Comparison of ENCODE assay signal across 2 cellular contexts in the genomic region with DNA sequence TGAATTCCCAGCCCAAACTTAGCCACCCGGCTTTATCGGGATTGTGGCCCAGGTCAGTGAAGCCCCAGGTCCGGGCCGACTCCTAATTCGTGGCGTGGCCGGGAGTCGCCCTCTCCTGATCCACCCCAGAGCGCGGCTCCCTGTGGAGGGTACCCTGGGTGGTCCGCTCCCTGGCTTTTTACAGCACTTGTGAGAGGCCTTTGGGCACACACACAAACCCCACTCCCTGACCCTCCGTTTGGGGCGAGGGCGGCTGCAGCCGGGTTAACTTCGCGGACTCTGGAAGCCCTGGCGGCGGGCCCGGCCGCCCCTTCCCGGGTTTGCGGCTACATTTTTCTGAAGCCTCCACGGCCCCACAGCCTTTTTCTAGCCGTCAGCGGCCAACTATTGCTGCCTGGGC.
TF ChIP-seq lines count a peak whose summit lies in the region.

No MANE protein-coding gene starts in this region.

TF ChIP-seq in liver, 16 proteins besides CTCF, POLR2A, EP300 and RAD21:
- TF ChIP-seq FOXA1 (IDR thresholded peaks at IDR 0.05) = no peak
- TF ChIP-seq GABPA (IDR thresholded peaks at IDR 0.05 in 1 of 2, conservative IDR thresholded peaks at IDR 0.05 in 1 of 2) = no peak
- TF ChIP-seq RXRA (IDR thresholded peaks at IDR 0.05) = no peak
- no peak for TF ChIP-seq NR2F2 (IDR thresholded peaks at IDR 0.05)
- no peak for TF ChIP-seq SP1 (IDR thresholded peaks at IDR 0.05)
- TF ChIP-seq HNF4A (conservative IDR thresholded peaks at IDR 0.05) = no peak
- no peak for TF ChIP-seq FOXA2 (IDR thresholded peaks at IDR 0.05)
- TF ChIP-seq, protein P1, sequence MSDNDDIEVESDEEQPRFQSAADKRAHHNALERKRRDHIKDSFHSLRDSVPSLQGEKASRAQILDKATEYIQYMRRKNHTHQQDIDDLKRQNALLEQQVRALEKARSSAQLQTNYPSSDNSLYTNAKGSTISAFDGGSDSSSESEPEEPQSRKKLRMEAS (IDR thresholded peaks at IDR 0.05) = no peak

TF ChIP-seq in HepG2, 621 proteins besides CTCF, POLR2A, EP300 and RAD21:
- no peak for TF ChIP-seq KMT2B (CRISPR knock-in tag; IDR thresholded peaks at IDR 0.05)
- TF ChIP-seq, protein P2, sequence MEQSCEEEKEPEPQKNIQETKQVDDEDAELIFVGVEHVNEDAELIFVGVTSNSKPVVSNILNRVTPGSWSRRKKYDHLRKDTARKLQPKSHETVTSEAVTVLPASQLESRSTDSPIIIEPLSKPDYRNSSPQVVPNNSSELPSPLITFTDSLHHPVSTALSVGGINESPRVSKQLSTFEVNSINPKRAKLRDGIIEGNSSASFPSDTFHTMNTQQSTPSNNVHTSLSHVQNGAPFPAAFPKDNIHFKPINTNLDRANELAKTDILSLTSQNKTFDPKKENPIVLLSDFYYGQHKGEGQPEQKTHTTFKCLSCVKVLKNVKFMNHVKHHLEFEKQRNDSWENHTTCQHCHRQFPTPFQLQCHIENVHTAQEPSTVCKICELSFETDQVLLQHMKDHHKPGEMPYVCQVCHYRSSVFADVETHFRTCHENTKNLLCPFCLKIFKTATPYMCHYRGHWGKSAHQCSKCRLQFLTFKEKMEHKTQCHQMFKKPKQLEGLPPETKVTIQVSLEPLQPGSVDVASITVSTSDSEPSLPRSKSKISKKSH (CRISPR knock-in tag; IDR thresholded peaks at IDR 0.05; ENCODE audit: borderline replicate concordance) = no peak
